In the genomic region with DNA sequence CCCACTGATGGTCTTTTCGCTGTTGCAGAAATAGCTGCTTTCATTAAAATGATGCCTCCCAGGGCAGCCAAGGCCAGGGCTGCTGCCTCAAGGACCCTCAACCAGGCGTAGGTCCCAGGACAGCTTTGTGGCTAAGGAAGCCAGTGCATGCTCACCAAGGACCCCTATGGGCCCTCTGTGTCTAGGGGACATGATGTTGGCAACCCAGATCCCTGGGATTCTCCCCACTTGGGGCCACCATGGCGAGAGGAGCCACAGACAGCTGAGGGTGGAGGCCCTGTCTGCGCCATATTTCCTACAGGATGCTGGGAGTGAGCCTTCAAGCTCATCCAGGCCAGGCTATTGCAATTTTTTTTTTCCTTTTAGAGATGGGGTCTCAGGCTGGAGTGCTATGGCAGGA, we compare ENCODE assay signal across 23 cellular contexts.
"Had no signal": no experiment of that assay in that cellular context is flagged by ENCODE, and none has a peak within 500 bp of the region (broad histone marks: within the 10 kb centered on the region; RNA-seq: fewer than 3 reads in every experiment).

No MANE protein-coding gene starts in this region.

- H3K4me2 ChIP-seq: KMS-11 had no signal

- H3K9ac ChIP-seq: KMS-11 had no signal

- H3K27ac ChIP-seq: KMS-11 had no signal

- DNase-seq: activated CD4-positive, alpha-beta T cell treated with anti-CD3 and anti-CD28 coated beads for 48 hours; activated CD4-positive, alpha-beta T cell treated with anti-CD3 and anti-CD28 coated beads, Interleukin-2, amount 50 U/mL, for 4 hours; activated CD4-positive, CD25-positive, alpha-beta regulatory T cell treated with anti-CD3 and anti-CD28 coated beads, Interleukin-2, amount 50 U/mL, for 72 hours; activated CD8-positive, alpha-beta memory T cell treated with anti-CD3 and anti-CD28 coated beads, Interleukin-2, amount 50 U/mL, for 48 hours; activated CD8-positive, alpha-beta T cell treated with anti-CD3 and anti-CD28 coated beads, Interleukin-2, amount 10 ng/mL, durations not matched to agents 7 days and 5 days; activated naive CD4-positive, alpha-beta T cell treated with anti-CD3 and anti-CD28 coated beads, Interleukin-2, amount 50 U/mL, for 16 hours; activated T-cell treated with anti-CD3 and anti-CD28 coated beads, Interleukin-2, amount 50 U/mL, for 1 hour; NCI-H1092 treated with DMSO at 0.1 percent for 48 hours; NCI-H1417 treated with DMSO at 0.1 percent for 48 hours; NCI-H1694; NCI-H2029 treated with DMSO at 0.1 percent for 48 hours; NCI-H345; NCI-H510A; NCI-H526 treated with DMSO at 0.1 percent for 48 hours; NCI-H82; NK-92 treated with Interleukin-12 subunit alpha and Interleukin-12 subunit beta, amount 100 ng/mL, for 24 hours; OCI-M1; RPMI8226; SHP77 treated with DMSO at 0.1 percent for 48 hours had no signal

- H3K9me3 Mint-ChIP-seq: T-helper 1 cell treated with Interleukin-12 subunit alpha and Interleukin-12 subunit beta and Interleukin-4 antibody, amounts not matched to agents 30 μg/mL and 1 μg/mL, for 36 hours; WTC11 had no signal

- H3K36me3 Mint-ChIP-seq: WTC11 had no signal

- H3K27ac Mint-ChIP-seq: activated CD8-positive, alpha-beta T cell treated with anti-CD3 and anti-CD28 coated beads, Interleukin-2, amount 10 ng/mL, durations not matched to agents 7 days and 5 days; T-helper 1 cell treated with Interleukin-12 subunit alpha and Interleukin-12 subunit beta and Interleukin-4 antibody, amounts not matched to agents 30 μg/mL and 1 μg/mL, for 36 hours; WTC11 had no signal

- H3K4me3 Mint-ChIP-seq: activated CD8-positive, alpha-beta T cell treated with anti-CD3 and anti-CD28 coated beads, Interleukin-2, amount 10 ng/mL, durations not matched to agents 7 days and 5 days; T-helper 1 cell treated with Interleukin-12 subunit alpha and Interleukin-12 subunit beta and Interleukin-4 antibody, amounts not matched to agents 30 μg/mL and 1 μg/mL, for 36 hours; WTC11 had no signal

- H3K9me3 ChIP-seq: breast epithelium had no signal

- H3K36me3 ChIP-seq: breast epithelium had no signal

- H3K27me3 ChIP-seq: breast epithelium had no signal
